ENCODE assay signal across 17 cellular contexts in the genomic region with DNA sequence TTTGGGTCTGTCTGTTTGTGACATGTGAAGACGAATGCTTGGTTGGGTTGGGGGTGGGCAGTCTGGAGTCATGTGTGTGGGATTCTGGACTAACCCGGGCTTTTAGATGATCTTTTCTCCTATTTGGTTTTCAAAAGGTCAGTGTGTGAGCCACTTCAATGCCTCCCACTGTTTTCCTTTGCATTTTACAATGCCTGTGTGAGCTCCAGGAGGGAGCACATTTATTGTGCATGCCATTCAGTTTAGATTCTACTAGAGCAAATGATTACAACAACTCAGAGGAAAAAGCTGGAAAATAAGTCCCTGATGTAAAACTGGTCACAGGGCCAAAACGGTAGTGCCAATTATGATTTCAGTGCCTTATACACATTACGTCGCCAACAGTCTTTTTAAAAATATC.
DNase-seq lines count a peak whose midpoint lies in the region; ATAC-seq and TF ChIP-seq lines count a peak whose summit lies in the region.
"Had no signal": no experiment of that assay in that cellular context is flagged by ENCODE, and none has a peak within 500 bp of the region (broad histone marks: within the 10 kb centered on the region; RNA-seq: fewer than 3 reads in every experiment).

No MANE protein-coding gene starts in this region.

- no peak overlapping the region for H4K8ac ChIP-seq in mesenchymal stem cell (ENCODE audit: low read length)

- H3K36me3 ChIP-seq in mesenchymal stem cell (ENCODE audit: control insufficient read depth in 1 of 2, insufficient read depth in 2 of 2, low read depth in 1 of 2, low read length in 2 of 2): no peaks in the 10 kb centered on the region

- H3K23ac ChIP-seq in mesenchymal stem cell (ENCODE audit: low read length in 2 of 2): no peak overlapping the region

- H3K14ac ChIP-seq in mesenchymal stem cell (ENCODE audit: low read length in 2 of 2): no peak overlapping the region

- no peak overlapping the region for H3K4me3 ChIP-seq in mesenchymal stem cell (ENCODE audit: insufficient read depth in 1 of 2, low read depth in 1 of 2, low read length in 2 of 2)

- H3K4me1 Mint-ChIP-seq in brain: peaks cover 37% of the 10 kb centered on the region
- H3K4me1 Mint-ChIP-seq: activated naive CD8-positive, alpha-beta T cell treated with anti-CD3 and anti-CD28 coated beads for 36 hours; naive thymus-derived CD8-positive, alpha-beta T cell had no signal

- peak overlapping the region; percentile 24 for H3K9ac ChIP-seq in mesenchymal stem cell (ENCODE audit: low read length)

- H3K9me3 ChIP-seq in mesenchymal stem cell (ENCODE audit: control insufficient read depth, low read length): peaks cover 23% of the 10 kb centered on the region

- H2AFZ ChIP-seq in mesenchymal stem cell (ENCODE audit: low read depth, low read length): no peak overlapping the region

- ATAC-seq in HG02970 (IDR thresholded peaks at IDR 0.05; ENCODE audit: low FRiP score, unreplicated experiment): no peak
- ATAC-seq: activated T-cell treated with anti-CD3 and anti-CD28 coated beads, Interleukin-2, amount 50 U/mL, for 72 hours; CD8-positive, alpha-beta T cell; naive thymus-derived CD8-positive, alpha-beta T cell had no signal

- H3K36me3 Mint-ChIP-seq in brain: peaks cover 36% of the 10 kb centered on the region
- H3K36me3 Mint-ChIP-seq: activated CD4-positive, alpha-beta memory T cell treated with anti-CD3 and anti-CD28 coated beads for 36 hours had no signal

- H3K27ac ChIP-seq in mesenchymal stem cell (ENCODE audit: low read length, poor library complexity, severe bottlenecking): peak overlapping the region; percentile 56

- H3K27me3 Mint-ChIP-seq in brain: peaks cover 4% of the 10 kb centered on the region
- H3K27me3 Mint-ChIP-seq: activated CD4-positive, alpha-beta memory T cell treated with anti-CD3 and anti-CD28 coated beads for 36 hours; activated naive CD8-positive, alpha-beta T cell treated with anti-CD3 and anti-CD28 coated beads for 36 hours; naive thymus-derived CD8-positive, alpha-beta T cell had no signal

- no peaks in the 10 kb centered on the region for H3K4me1 ChIP-seq in mesenchymal stem cell (ENCODE audit: control insufficient read depth, insufficient read depth, low read depth, low read length)

- H3K9me3 Mint-ChIP-seq in brain: peaks cover 13 to 37% (median 31%) of the 10 kb centered on the region in 5 experiments

- no peak overlapping the region for H2BK120ac ChIP-seq in mesenchymal stem cell (ENCODE audit: low read depth, low read length)

- DNase-seq in ELF-1 (ENCODE audit: low read depth, low spot score): peak; percentile 20
- peak; percentile 78 for DNase-seq in NCI-H146 treated with DMSO at 0.1 percent for 48 hours (lab: John Stamatoyannopoulos, UW; ENCODE audit: unreplicated experiment)
- no peak for DNase-seq in mesenchymal stem cell
- DNase-seq in effector CD4-positive, alpha-beta T cell: no peak
- DNase-seq in NCI-H2196 (lab: John Stamatoyannopoulos, UW; ENCODE audit: unreplicated experiment): no peak
- no peak for DNase-seq in medulla oblongata (ENCODE audit: extremely low spot score)
- DNase-seq: activated CD4-positive, alpha-beta memory T cell treated with anti-CD3 and anti-CD28 coated beads for 36 hours; activated naive CD8-positive, alpha-beta T cell treated with anti-CD3 and anti-CD28 coated beads for 36 hours; activated T-cell treated with anti-CD3 and anti-CD28 coated beads, Interleukin-2, amount 50 U/mL, for 72 hours; CD8-positive, alpha-beta T cell; central memory CD4-positive, alpha-beta T cell; KG1; naive thymus-derived CD8-positive, alpha-beta T cell; NCI-H1105; NCI-H774 had no signal

- H2BK15ac ChIP-seq in mesenchymal stem cell (ENCODE audit: low read depth, poor library complexity, severe bottlenecking): no peak overlapping the region

- TF ChIP-seq CTCF in brain (conservative IDR thresholded peaks at IDR 0.05): no peak

- H3K4me3 Mint-ChIP-seq in brain: peak overlapping the region in 1 of 5 experiments; percentile 19
- H3K4me3 Mint-ChIP-seq: activated CD4-positive, alpha-beta memory T cell treated with anti-CD3 and anti-CD28 coated beads for 36 hours; activated naive CD8-positive, alpha-beta T cell treated with anti-CD3 and anti-CD28 coated beads for 36 hours; activated T-cell treated with anti-CD3 and anti-CD28 coated beads, Interleukin-2, amount 50 U/mL, for 72 hours; CD8-positive, alpha-beta T cell; naive thymus-derived CD8-positive, alpha-beta T cell had no signal

- no peak overlapping the region for H2AK5ac ChIP-seq in mesenchymal stem cell (ENCODE audit: low read length, severe bottlenecking)

- WGBS in mesenchymal stem cell: 49% methylated on average over 3 of the region's 5 CpGs

- no peak overlapping the region for H2BK5ac ChIP-seq in mesenchymal stem cell (ENCODE audit: low read depth, low read length, poor library complexity, severe bottlenecking)

- no peaks in the 10 kb centered on the region for H3K27me3 ChIP-seq in mesenchymal stem cell (ENCODE audit: control insufficient read depth in 1 of 2, insufficient read depth in 1 of 2, low read length in 2 of 2)

- H4K91ac ChIP-seq in mesenchymal stem cell (ENCODE audit: low read length): no peak overlapping the region

- H3K4me2 ChIP-seq in mesenchymal stem cell (ENCODE audit: low read length, poor library complexity, severe bottlenecking): no peak overlapping the region

- H3K18ac ChIP-seq in mesenchymal stem cell (ENCODE audit: low read depth in 1 of 2, low read length in 2 of 2): no peak overlapping the region

- H3K79me1 ChIP-seq in mesenchymal stem cell (replicated peaks; ENCODE audit: low read length, poor library complexity, severe bottlenecking): no peaks in the 10 kb centered on the region

- H2BK12ac ChIP-seq in mesenchymal stem cell (ENCODE audit: low read length in 2 of 2): no peak overlapping the region

- H3K27ac Mint-ChIP-seq in brain: peak overlapping the region in 3 of 5 experiments; percentile 44 to 84 (median 81)
- H3K27ac Mint-ChIP-seq: activated CD4-positive, alpha-beta memory T cell treated with anti-CD3 and anti-CD28 coated beads for 36 hours; activated naive CD8-positive, alpha-beta T cell treated with anti-CD3 and anti-CD28 coated beads for 36 hours; activated T-cell treated with anti-CD3 and anti-CD28 coated beads, Interleukin-2, amount 50 U/mL, for 72 hours; CD8-positive, alpha-beta T cell; naive thymus-derived CD8-positive, alpha-beta T cell had no signal

- H3K4ac ChIP-seq in mesenchymal stem cell (ENCODE audit: low read depth in 1 of 2, low read length in 2 of 2): no peak overlapping the region

Comparison
In these comparisons a context has a peak if more than half of its experiments do, and no peak if none do; other contexts are left out.
1. DNase-seq: peak in ELF-1 (single experiment) and NCI-H146 treated with DMSO at 0.1 percent for 48 hours (single experiment); none in mesenchymal stem cell (single experiment), effector CD4-positive, alpha-beta T cell (single experiment), NCI-H2196 (single experiment) and medulla oblongata (single experiment).